In the genomic region with DNA sequence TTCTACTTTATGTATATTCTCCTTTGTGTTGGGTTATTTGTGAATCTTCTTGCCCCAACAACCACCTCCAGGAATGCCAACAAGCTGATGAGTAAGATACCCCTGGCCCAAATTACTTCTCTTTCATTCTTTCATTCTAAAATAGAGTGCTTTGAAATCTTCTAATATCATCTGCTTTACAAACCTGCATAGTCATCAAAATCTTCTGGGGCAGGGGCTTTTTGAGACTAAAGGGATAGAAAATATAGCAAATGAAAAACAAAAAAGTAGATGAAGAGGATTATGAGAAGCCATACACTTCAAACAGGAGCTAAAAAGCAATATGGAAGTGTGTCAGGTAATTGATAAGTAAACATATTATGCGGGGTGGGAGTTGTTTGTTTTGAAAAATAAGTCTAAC, we compare ENCODE assay signal across 37 cellular contexts.
"Had no signal": no experiment of that assay in that cellular context is flagged by ENCODE, and none has a peak within 500 bp of the region (broad histone marks: within the 10 kb centered on the region; RNA-seq: fewer than 3 reads in every experiment).

No MANE protein-coding gene starts in this region.

- H3K4me1 Mint-ChIP-seq: brain had no signal

- FAIRE-seq: bronchial epithelial cell, TTC549 had no signal

- H3K9me3 ChIP-seq: ascending aorta had no signal

- H3K27ac ChIP-seq: ascending aorta, cardiac muscle cell, VCaP had no signal

- H3K27me3 Mint-ChIP-seq: activated B cell treated with CpG ODN at 0.5 μM for 24 hours; brain; central memory CD8-positive, alpha-beta T cell had no signal

- H3K27me3 ChIP-seq: ascending aorta, cardiac muscle cell had no signal

- ATAC-seq: activated CD8-positive, alpha-beta T cell treated with anti-CD3 and anti-CD28 coated beads for 36 hours; activated naive CD8-positive, alpha-beta T cell treated with anti-CD3 and anti-CD28 coated beads, Interleukin-2, amount 50 U/mL, for 24 hours had no signal

- H3K36me3 Mint-ChIP-seq: activated CD4-positive, alpha-beta memory T cell treated with anti-CD3 and anti-CD28 coated beads for 36 hours; activated naive CD4-positive, alpha-beta T cell treated with anti-CD3 and anti-CD28 coated beads, Interleukin-2, amount 10 ng/mL, durations not matched to agents 7 days and 5 days; activated naive CD4-positive, alpha-beta T cell treated with anti-CD3 and anti-CD28 coated beads, Interleukin-2, amount 50 U/mL, for 24 hours; activated naive CD8-positive, alpha-beta T cell; activated naive CD8-positive, alpha-beta T cell treated with anti-CD3 and anti-CD28 coated beads, Interleukin-2, amount 10 ng/mL, durations not matched to agents 7 days and 5 days; brain had no signal

- H3K4me3 ChIP-seq: ascending aorta, cardiac muscle cell had no signal

- H3K9me3 Mint-ChIP-seq: activated B cell treated with CpG ODN at 0.5 μM for 24 hours; activated CD4-positive, alpha-beta memory T cell treated with anti-CD3 and anti-CD28 coated beads for 36 hours; activated CD4-positive, alpha-beta T cell treated with anti-CD3 and anti-CD28 coated beads, Interleukin-2, amount 10 ng/mL, durations not matched to agents 24 days and 14 days; activated CD8-positive, alpha-beta T cell treated with anti-CD3 and anti-CD28 coated beads for 36 hours; activated naive CD4-positive, alpha-beta T cell treated with anti-CD3 and anti-CD28 coated beads, Interleukin-2, amount 10 ng/mL, durations not matched to agents 7 days and 5 days; activated naive CD4-positive, alpha-beta T cell treated with anti-CD3 and anti-CD28 coated beads, Interleukin-2, amount 50 U/mL, for 24 hours; activated naive CD8-positive, alpha-beta T cell treated with anti-CD3 and anti-CD28 coated beads, Interleukin-2, amount 10 ng/mL, durations not matched to agents 7 days and 5 days; activated naive CD8-positive, alpha-beta T cell treated with anti-CD3 and anti-CD28 coated beads, Interleukin-2, amount 50 U/mL, for 24 hours; activated T-helper 2 cell treated with anti-CD3 and anti-CD28 coated beads, Interferon-gamma antibody, Interleukin-2, Interleukin-4, amounts not matched to agents 10 μg/mL and 5 μg/mL and 100 μg/mL, durations not matched to agents 14 hours and 24 hours and 36 hours; brain; central memory CD8-positive, alpha-beta T cell; T-helper 1 cell treated with Interleukin-12 subunit alpha and Interleukin-12 subunit beta and Interleukin-4 antibody, amounts not matched to agents 30 μg/mL and 1 μg/mL, for 36 hours; T-helper 2 cell treated with Interferon-gamma antibody and Interleukin-4, amounts not matched to agents 5 μg/mL and 100 μg/mL, for 36 hours had no signal

- H3K27ac Mint-ChIP-seq: activated B cell treated with CpG ODN at 0.5 μM for 24 hours; activated CD4-positive, alpha-beta memory T cell treated with anti-CD3 and anti-CD28 coated beads for 36 hours; activated CD4-positive, alpha-beta T cell treated with anti-CD3 and anti-CD28 coated beads, Interleukin-2, amount 10 ng/mL, durations not matched to agents 24 days and 14 days; activated CD8-positive, alpha-beta T cell treated with anti-CD3 and anti-CD28 coated beads for 36 hours; activated naive CD4-positive, alpha-beta T cell treated with anti-CD3 and anti-CD28 coated beads, Interleukin-2, amount 10 ng/mL, durations not matched to agents 7 days and 5 days; activated naive CD4-positive, alpha-beta T cell treated with anti-CD3 and anti-CD28 coated beads, Interleukin-2, amount 50 U/mL, for 24 hours; activated naive CD8-positive, alpha-beta T cell; activated naive CD8-positive, alpha-beta T cell treated with anti-CD3 and anti-CD28 coated beads, Interleukin-2, amount 10 ng/mL, durations not matched to agents 7 days and 5 days; activated naive CD8-positive, alpha-beta T cell treated with anti-CD3 and anti-CD28 coated beads, Interleukin-2, amount 50 U/mL, for 24 hours; activated T-helper 2 cell treated with anti-CD3 and anti-CD28 coated beads, Interferon-gamma antibody, Interleukin-2, Interleukin-4, amounts not matched to agents 10 μg/mL and 5 μg/mL and 100 μg/mL, durations not matched to agents 14 hours and 24 hours and 36 hours; brain; T-helper 1 cell treated with Interleukin-12 subunit alpha and Interleukin-12 subunit beta and Interleukin-4 antibody, amounts not matched to agents 30 μg/mL and 1 μg/mL, for 36 hours; T-helper 2 cell treated with Interferon-gamma antibody and Interleukin-4, amounts not matched to agents 5 μg/mL and 100 μg/mL, for 36 hours had no signal

- H3K4me3 Mint-ChIP-seq: activated B cell treated with CpG ODN at 0.5 μM for 24 hours; activated CD4-positive, alpha-beta memory T cell treated with anti-CD3 and anti-CD28 coated beads for 36 hours; activated CD4-positive, alpha-beta T cell treated with anti-CD3 and anti-CD28 coated beads, Interleukin-2, amount 10 ng/mL, durations not matched to agents 24 days and 14 days; activated CD8-positive, alpha-beta T cell treated with anti-CD3 and anti-CD28 coated beads for 36 hours; activated naive CD4-positive, alpha-beta T cell treated with anti-CD3 and anti-CD28 coated beads, Interleukin-2, amount 10 ng/mL, durations not matched to agents 7 days and 5 days; activated naive CD4-positive, alpha-beta T cell treated with anti-CD3 and anti-CD28 coated beads, Interleukin-2, amount 50 U/mL, for 24 hours; activated naive CD8-positive, alpha-beta T cell; activated naive CD8-positive, alpha-beta T cell treated with anti-CD3 and anti-CD28 coated beads, Interleukin-2, amount 10 ng/mL, durations not matched to agents 7 days and 5 days; activated naive CD8-positive, alpha-beta T cell treated with anti-CD3 and anti-CD28 coated beads, Interleukin-2, amount 50 U/mL, for 24 hours; brain; central memory CD8-positive, alpha-beta T cell; T-helper 1 cell treated with Interleukin-12 subunit alpha and Interleukin-12 subunit beta and Interleukin-4 antibody, amounts not matched to agents 30 μg/mL and 1 μg/mL, for 36 hours; T-helper 2 cell treated with Interferon-gamma antibody and Interleukin-4, amounts not matched to agents 5 μg/mL and 100 μg/mL, for 36 hours had no signal

- DNase-seq: activated B cell treated with CpG ODN at 0.5 μM for 24 hours; activated CD4-positive, alpha-beta memory T cell treated with anti-CD3 and anti-CD28 coated beads for 36 hours; activated CD4-positive, alpha-beta T cell treated with anti-CD3 and anti-CD28 coated beads for 4 hours; activated CD4-positive, alpha-beta T cell treated with anti-CD3 and anti-CD28 coated beads, Interleukin-2, amount 10 ng/mL, durations not matched to agents 24 days and 14 days; activated CD4-positive, alpha-beta T cell treated with anti-CD3 and anti-CD28 coated beads, Interleukin-2, amount 50 U/mL, for 1 hour; activated CD4-positive, alpha-beta T cell treated with anti-CD3 and anti-CD28 coated beads, Interleukin-2, amount 50 U/mL, for 4 hours; activated CD4-positive, CD25-positive, alpha-beta regulatory T cell treated with anti-CD3 and anti-CD28 coated beads, Interleukin-2, amount 50 U/mL, for 72 hours; activated CD8-positive, alpha-beta memory T cell treated with anti-CD3 and anti-CD28 coated beads, Interleukin-2, amount 50 U/mL, for 4 hours; activated CD8-positive, alpha-beta T cell treated with anti-CD3 and anti-CD28 coated beads for 36 hours; activated effector memory CD4-positive, alpha-beta T cell treated with Interleukin-2 at 50 U/mL for 16 hours; activated gamma-delta T cell; activated naive CD4-positive, alpha-beta T cell treated with anti-CD3 and anti-CD28 coated beads, Interleukin-2, amount 10 ng/mL, durations not matched to agents 7 days and 5 days; activated naive CD4-positive, alpha-beta T cell treated with Interleukin-2 at 50 U/mL for 16 hours; activated naive CD8-positive, alpha-beta T cell treated with anti-CD3 and anti-CD28 coated beads, Interleukin-2, amount 10 ng/mL, durations not matched to agents 7 days and 5 days; activated naive CD8-positive, alpha-beta T cell treated with anti-CD3 and anti-CD28 coated beads, Interleukin-2, amount 50 U/mL, for 24 hours; activated T-cell treated with anti-CD3 and anti-CD28 coated beads for 4 hours; activated T-cell treated with anti-CD3 and anti-CD28 coated beads, Interleukin-2, amount 50 U/mL, for 1 hour; activated T-cell treated with anti-CD3 and anti-CD28 coated beads, Interleukin-2, amount 50 U/mL, for 48 hours; amygdala; anterior cingulate cortex; caudate nucleus; cerebellar nuclear complex; T-helper 1 cell; T-helper 2 cell; T-helper 9 cell had no signal

- H3K36me3 ChIP-seq: ascending aorta, cardiac muscle cell had no signal

- H3K4me1 ChIP-seq: ascending aorta had no signal
